ENCODE assay signal across 17 cellular contexts in genomic region chr4:27023366-27023765, GRCh38.
DNase-seq lines count a peak whose midpoint lies in the region; ATAC-seq and TF ChIP-seq lines count a peak whose summit lies in the region.
"Had no signal": no experiment of that assay in that cellular context is flagged by ENCODE, and none has a peak within 500 bp of the region (broad histone marks: within the 10 kb centered on the region; RNA-seq: fewer than 3 reads in every experiment).

No MANE protein-coding gene starts in this region.

- H3K9me3 ChIP-seq in HCT116 (ENCODE audit: control insufficient read depth in 1 of 2, insufficient read depth in 1 of 2, low read depth in 1 of 2, low read length in 2 of 2) (no peaks in the 10 kb centered on the region), OCI-LY3 (ENCODE audit: insufficient read depth, low read length) (no peaks in the 10 kb centered on the region)
- H3K9me3 ChIP-seq: A549, Caco-2, HAP-1 had no signal

- peaks cover 16% of the 10 kb centered on the region for H3K36me3 Mint-ChIP-seq in activated CD4-positive, alpha-beta T cell treated with anti-CD3 and anti-CD28 coated beads for 36 hours (ENCODE audit: low read depth)
- peaks cover 66% of the 10 kb centered on the region for H3K36me3 Mint-ChIP-seq in activated T-helper 17 cell treated with anti-CD3 and anti-CD28 coated beads, Interleukin-2, amount 50 U/mL, for 72 hours (ENCODE audit: low read depth)
- peaks cover 22% of the 10 kb centered on the region for H3K36me3 Mint-ChIP-seq in activated CD4-positive, alpha-beta memory T cell treated with anti-CD3 and anti-CD28 coated beads for 36 hours

- RAD21 ChIA-PET in HCT116 (lab: Charles Lee; ENCODE audit: low non-redundant PET in 1 of 2, low total read pairs in 2 of 2, uncharacterized antibody in 2 of 2, unreplicated experiment in 2 of 2): no interaction called here

- ATAC-seq in activated CD4-positive, alpha-beta T cell treated with anti-CD3 and anti-CD28 coated beads for 36 hours: peak; percentile 43
- ATAC-seq in HCT116: no peak
- ATAC-seq in activated T-helper 17 cell treated with anti-CD3 and anti-CD28 coated beads, Interleukin-2, amount 50 U/mL, for 72 hours (replicated peaks): peak; percentile 56
- no peak for ATAC-seq in left cardiac atrium
- ATAC-seq: A549 had no signal

- peaks cover 0 to 6% of the 10 kb centered on the region in 2 experiments; a peak in 2 of 4 replicates for H3K36me3 ChIP-seq in HCT116 (ENCODE audit: control insufficient read depth in 1 of 2, insufficient read depth in 2 of 2, low read length in 2 of 2)
- peaks cover 7% of the 10 kb centered on the region for H3K36me3 ChIP-seq in OCI-LY3 (replicated peaks; ENCODE audit: low read depth, low read length)

- TF ChIP-seq RAD21 in HCT116 (IDR thresholded peaks at IDR 0.05; ENCODE audit: low read depth): no peak

- CTCF ChIA-PET in activated CD4-positive, alpha-beta T cell treated with anti-CD3 and anti-CD28 coated beads for 36 hours (lab: Charles Lee): interaction anchor here (0.6 to 0.9 kb wide), 2 partner anchors 88 to 1638 kb away, joined by 4 to 6 read pairs; no protein-coding TSS in a partner anchor
- CTCF ChIA-PET in HCT116 (lab: Charles Lee): no interaction called here
- CTCF ChIA-PET in activated CD4-positive, alpha-beta memory T cell treated with anti-CD3 and anti-CD28 coated beads for 36 hours (lab: Charles Lee): no interaction called here

- peaks cover 7% of the 10 kb centered on the region for H3K4me1 Mint-ChIP-seq in activated CD4-positive, alpha-beta T cell treated with anti-CD3 and anti-CD28 coated beads for 36 hours
- H3K4me1 Mint-ChIP-seq in activated T-helper 17 cell treated with anti-CD3 and anti-CD28 coated beads, Interleukin-2, amount 50 U/mL, for 72 hours: peaks cover 11% of the 10 kb centered on the region
- H3K4me1 Mint-ChIP-seq in activated CD4-positive, alpha-beta memory T cell treated with anti-CD3 and anti-CD28 coated beads for 36 hours (ENCODE audit: low read depth): peaks cover 8% of the 10 kb centered on the region

- no peak overlapping the region for H3K27ac Mint-ChIP-seq in activated CD4-positive, alpha-beta T cell treated with anti-CD3 and anti-CD28 coated beads for 36 hours
- H3K27ac Mint-ChIP-seq in activated T-helper 17 cell treated with anti-CD3 and anti-CD28 coated beads, Interleukin-2, amount 50 U/mL, for 72 hours: peak overlapping the region; percentile 67
- no peak overlapping the region for H3K27ac Mint-ChIP-seq in activated CD4-positive, alpha-beta memory T cell treated with anti-CD3 and anti-CD28 coated beads for 36 hours
- H3K27ac Mint-ChIP-seq: CD4-positive, alpha-beta T cell had no signal

- BruUV-seq in HCT116 (replicated peaks; lab: Mats Ljungman, UMichigan): TSS peak; percentile 25

- no peak overlapping the region for H3K4me3 Mint-ChIP-seq in activated CD4-positive, alpha-beta T cell treated with anti-CD3 and anti-CD28 coated beads for 36 hours
- H3K4me3 Mint-ChIP-seq in activated T-helper 17 cell treated with anti-CD3 and anti-CD28 coated beads, Interleukin-2, amount 50 U/mL, for 72 hours: peak overlapping the region; percentile 12
- H3K4me3 Mint-ChIP-seq in activated CD4-positive, alpha-beta memory T cell treated with anti-CD3 and anti-CD28 coated beads for 36 hours: no peak overlapping the region
- H3K4me3 Mint-ChIP-seq: CD4-positive, alpha-beta T cell had no signal

- no peaks in the 10 kb centered on the region for H3K9me3 Mint-ChIP-seq in activated CD4-positive, alpha-beta T cell treated with anti-CD3 and anti-CD28 coated beads for 36 hours (ENCODE audit: low read depth)
- no peaks in the 10 kb centered on the region for H3K9me3 Mint-ChIP-seq in activated T-helper 17 cell treated with anti-CD3 and anti-CD28 coated beads, Interleukin-2, amount 50 U/mL, for 72 hours
- no peaks in the 10 kb centered on the region for H3K9me3 Mint-ChIP-seq in activated CD4-positive, alpha-beta memory T cell treated with anti-CD3 and anti-CD28 coated beads for 36 hours
- H3K9me3 Mint-ChIP-seq: CD4-positive, alpha-beta T cell had no signal

- H3K4me1 ChIP-seq in HCT116 (ENCODE audit: control insufficient read depth in 1 of 2, insufficient read depth in 2 of 2, low read length in 2 of 2) (no peaks in the 10 kb centered on the region), OCI-LY3 (ENCODE audit: low read length) (peaks cover 23% of the 10 kb centered on the region)
- H3K4me1 ChIP-seq: A549, Caco-2 had no signal

- H3K9me2 ChIP-seq in HCT116 (ENCODE audit: insufficient read depth): no peaks in the 10 kb centered on the region

- TF ChIP-seq CTCF in HCT116 (IDR thresholded peaks at IDR 0.05 in 2 of 3, conservative IDR thresholded peaks at IDR 0.05 in 1 of 3; ENCODE audit: borderline replicate concordance in 1 of 3, insufficient read depth in 1 of 3, low read depth in 2 of 3, low read length in 2 of 3) (no peak), OCI-LY3 (IDR thresholded peaks at IDR 0.05; ENCODE audit: low read depth, low read length) (no peak)

- H3K4me3 ChIP-seq in HCT116 (replicated peaks in 1 of 2; ENCODE audit: low read depth in 1 of 2, low read length in 2 of 2) (no peak overlapping the region), OCI-LY3 (ENCODE audit: low read length) (no peak overlapping the region)
- H3K4me3 ChIP-seq: A549, HAP-1 had no signal

- no peak overlapping the region for H2AFZ ChIP-seq in HCT116 (ENCODE audit: low read depth, low read length, poor library complexity, severe bottlenecking)
- no peak overlapping the region for H2AFZ ChIP-seq in OCI-LY3 (ENCODE audit: low read depth, low read length)

- no peak for DNase-seq in activated CD4-positive, alpha-beta T cell treated with anti-CD3 and anti-CD28 coated beads for 36 hours
- DNase-seq in activated CD4-positive, alpha-beta T cell treated with anti-CD3 and anti-CD28 coated beads, Interleukin-2, amount 50 U/mL, for 48 hours: no peak
- DNase-seq in HCT116 (ENCODE audit: low read depth, low spot score): no peak
- DNase-seq in left cardiac atrium: no peak
- DNase-seq in anterior cingulate cortex (lab: John Stamatoyannopoulos, UW): no peak
- DNase-seq in activated CD4-positive, alpha-beta memory T cell treated with anti-CD3 and anti-CD28 coated beads for 36 hours: no peak
- DNase-seq: AML-193; Caco-2; CD4-positive, alpha-beta T cell; GDM1; IMR-90 had no signal

- no peak overlapping the region for H3K9ac ChIP-seq in HCT116 (ENCODE audit: low read length)
- H3K9ac ChIP-seq in OCI-LY3 (ENCODE audit: low read length): no peak overlapping the region

- no peak for TF ChIP-seq POLR2A in HCT116 (IDR thresholded peaks at IDR 0.05; ENCODE audit: borderline replicate concordance, extremely low read depth, insufficient read depth, insufficient read length)

- POLR2A ChIA-PET in activated CD4-positive, alpha-beta T cell treated with anti-CD3 and anti-CD28 coated beads for 36 hours (lab: Charles Lee): no interaction called here
- POLR2A ChIA-PET in HCT116 (lab: Charles Lee): no interaction called here
- POLR2A ChIA-PET in activated CD4-positive, alpha-beta memory T cell treated with anti-CD3 and anti-CD28 coated beads for 36 hours (lab: Charles Lee): no interaction called here

- H4K20me1 ChIP-seq in HCT116 (ENCODE audit: insufficient read depth) (no peaks in the 10 kb centered on the region), OCI-LY3 (ENCODE audit: insufficient read depth, low read length) (no peaks in the 10 kb centered on the region)

- H3K27me3 ChIP-seq in HCT116 (ENCODE audit: insufficient read depth, low read length) (no peaks in the 10 kb centered on the region), OCI-LY3 (ENCODE audit: low read depth, low read length) (no peaks in the 10 kb centered on the region)

- H3K4me2 ChIP-seq in HCT116 (ENCODE audit: low read length) (no peak overlapping the region), OCI-LY3 (ENCODE audit: low read length) (0 out of 2 replicates have a peak overlapping the region, but pooled peaks have one; percentile 16)
- H3K4me2 ChIP-seq: A549 had no signal

- H3K27ac ChIP-seq in HCT116 (ENCODE audit: low read depth, low read length) (no peak overlapping the region), OCI-LY3 (ENCODE audit: low read length) (no peak overlapping the region)
- H3K27ac ChIP-seq: 22Rv1, A549, C4-2B had no signal

- H3K79me2 ChIP-seq in HCT116 (ENCODE audit: insufficient read depth, low read length) (no peaks in the 10 kb centered on the region), OCI-LY3 (ENCODE audit: low read length) (no peaks in the 10 kb centered on the region)

- no peaks in the 10 kb centered on the region for H3K27me3 Mint-ChIP-seq in activated CD4-positive, alpha-beta T cell treated with anti-CD3 and anti-CD28 coated beads for 36 hours
- no peaks in the 10 kb centered on the region for H3K27me3 Mint-ChIP-seq in activated T-helper 17 cell treated with anti-CD3 and anti-CD28 coated beads, Interleukin-2, amount 50 U/mL, for 72 hours
- no peaks in the 10 kb centered on the region for H3K27me3 Mint-ChIP-seq in activated CD4-positive, alpha-beta memory T cell treated with anti-CD3 and anti-CD28 coated beads for 36 hours
- H3K27me3 Mint-ChIP-seq: CD4-positive, alpha-beta T cell had no signal

- intact Hi-C loops in activated CD4-positive, alpha-beta T cell treated with anti-CD3 and anti-CD28 coated beads for 36 hours (cut with DNase I, micrococcal nuclease): no loop called here
- intact Hi-C loops in HCT116 (cut with micrococcal nuclease) (no loop called here), left cardiac atrium (cut with DNase I) (no loop called here)
- intact Hi-C loops in activated CD4-positive, alpha-beta memory T cell treated with anti-CD3 and anti-CD28 coated beads for 36 hours (cut with micrococcal nuclease): no loop called here

TF ChIP-seq in HCT116, 20 proteins besides CTCF, POLR2A, EP300 and RAD21 (continues in another document):
- TF ChIP-seq CBX3 (IDR thresholded peaks at IDR 0.05; ENCODE audit: low read depth) (no peak), TCF7L2 (IDR thresholded peaks at IDR 0.05; ENCODE audit: borderline replicate concordance, extremely low read depth, insufficient read depth, insufficient read length) (no peak), ZNF274 (IDR thresholded peaks at IDR 0.05; ENCODE audit: low read depth, low read length) (no peak), YY1 (IDR thresholded peaks at IDR 0.05; ENCODE audit: extremely low read depth, insufficient replicate concordance, low read depth, low read length) (no peak), ZFX (IDR thresholded peaks at IDR 0.05) (no peak), FOSL1 (IDR thresholded peaks at IDR 0.05; ENCODE audit: low read depth) (no peak), SP1 (IDR thresholded peaks at IDR 0.05; ENCODE audit: low read depth) (no peak), EZH2 (IDR thresholded peaks at IDR 0.05) (no peak), CEBPB (IDR thresholded peaks at IDR 0.05; ENCODE audit: low read depth) (no peak), ATF3 (IDR thresholded peaks at IDR 0.05) (no peak), JUND (IDR thresholded peaks at IDR 0.05) (no peak)

Comparison
In these comparisons a context has a peak if more than half of its experiments do, and no peak if none do; other contexts are left out.
1. ATAC-seq: peak in activated CD4-positive, alpha-beta T cell treated with anti-CD3 and anti-CD28 coated beads for 36 hours (single experiment) and activated T-helper 17 cell treated with anti-CD3 and anti-CD28 coated beads, Interleukin-2, amount 50 U/mL, for 72 hours (single experiment); none in HCT116 (single experiment) and left cardiac atrium (0 of 2).